Comparison of ENCODE assay signal across 23 cellular contexts in genomic region chr4:1504786-1505500, GRCh38.
A peak's percentile ranks its signal among the peaks of the same experiment; 100 is the strongest.
DNase-seq lines count a peak whose midpoint lies in the region; ATAC-seq and TF ChIP-seq lines count a peak whose summit lies in the region.
"Had no signal": no experiment of that assay in that cellular context is flagged by ENCODE, and none has a peak within 500 bp of the region (broad histone marks: within the 10 kb centered on the region; RNA-seq: fewer than 3 reads in every experiment).

No MANE protein-coding gene starts in this region.

- H3K4me3 Mint-ChIP-seq in chondrocyte (ENCODE audit: unreplicated experiment) = no peak overlapping the region
- H3K4me3 Mint-ChIP-seq: activated T-cell treated with anti-CD3 and anti-CD28 coated beads, Interleukin-2, amount 50 U/mL, for 4 hours; CD8-positive, alpha-beta T cell; stimulated activated memory B cell treated with anti-CD40 and anti-IgM and Interleukin-4, amounts not matched to agents 10 μg/mL and 1 μg/mL and 100 μg/mL, for 72 hours had no signal

- H3K4me1 ChIP-seq in lower lobe of right lung (no peaks in the 10 kb centered on the region), transverse colon (no peaks in the 10 kb centered on the region)
- H3K4me1 ChIP-seq: breast epithelium, colonic mucosa, right atrium auricular region had no signal

- H3K9me3 Mint-ChIP-seq in chondrocyte (ENCODE audit: low read depth) = no peaks in the 10 kb centered on the region
- H3K9me3 Mint-ChIP-seq: activated T-cell treated with anti-CD3 and anti-CD28 coated beads, Interleukin-2, amount 50 U/mL, for 4 hours; CD8-positive, alpha-beta T cell; stimulated activated memory B cell treated with anti-CD40 and anti-IgM and Interleukin-4, amounts not matched to agents 10 μg/mL and 1 μg/mL and 100 μg/mL, for 72 hours had no signal

- ATAC-seq in lower lobe of right lung (no peak), GM21360 (IDR thresholded peaks at IDR 0.05; ENCODE audit: unreplicated experiment) (no peak)
- ATAC-seq: activated T-cell treated with anti-CD3 and anti-CD28 coated beads, Interleukin-2, amount 50 U/mL, for 4 hours; CD8-positive, alpha-beta T cell; PC-3; stimulated activated memory B cell treated with anti-CD40 and anti-IgM and Interleukin-4, amounts not matched to agents 10 μg/mL and 1 μg/mL and 100 μg/mL, for 72 hours had no signal

- no peaks in the 10 kb centered on the region for H3K36me3 Mint-ChIP-seq in chondrocyte (ENCODE audit: low read depth)
- H3K36me3 Mint-ChIP-seq: CD8-positive, alpha-beta T cell; stimulated activated memory B cell treated with anti-CD40 and anti-IgM and Interleukin-4, amounts not matched to agents 10 μg/mL and 1 μg/mL and 100 μg/mL, for 72 hours had no signal

- intact Hi-C loops in lower lobe of right lung (cut with DNase I) (no loop called here), transverse colon (cut with DNase I; ENCODE audit: low total_unique reads) (no loop called here)

- no peak for TF ChIP-seq CTCF in WERI-Rb-1 (IDR thresholded peaks at IDR 0.05; ENCODE audit: low read depth, low read length)
- TF ChIP-seq CTCF in lower lobe of right lung (IDR thresholded peaks at IDR 0.05) = no peak
- TF ChIP-seq CTCF in transverse colon (IDR thresholded peaks at IDR 0.05) = no peak
- no peak for TF ChIP-seq CTCF in chondrocyte (IDR thresholded peaks at IDR 0.05)

- no peak for TF ChIP-seq POLR2A in transverse colon (IDR thresholded peaks at IDR 0.05)

- in situ Hi-C loops in transverse colon (cut with MboI; ENCODE audit: low pct_ligation_motif_present in 1 of 4, low pct_unique_long_range_greater_than_20kb in 1 of 4, low sequenced_read_pairs in 3 of 4) = no loop called here

- H3K36me3 ChIP-seq in WERI-Rb-1 (no peaks in the 10 kb centered on the region), lower lobe of right lung (no peaks in the 10 kb centered on the region), transverse colon (no peaks in the 10 kb centered on the region)
- H3K36me3 ChIP-seq: breast epithelium, colonic mucosa, right atrium auricular region, SJCRH30, thoracic aorta had no signal

- H3K9me3 ChIP-seq in WERI-Rb-1 (ENCODE audit: severe bottlenecking) = no peaks in the 10 kb centered on the region
- H3K9me3 ChIP-seq in lower lobe of right lung = no peaks in the 10 kb centered on the region
- H3K9me3 ChIP-seq in transverse colon = no peaks in the 10 kb centered on the region
- H3K9me3 ChIP-seq: breast epithelium, colonic mucosa, right atrium auricular region, SJCRH30, thoracic aorta had no signal

- TF ChIP-seq EP300 in transverse colon (IDR thresholded peaks at IDR 0.05; ENCODE audit: low read depth) = no peak

- peak; percentile 29 for DNase-seq in activated CD8-positive, alpha-beta memory T cell treated with anti-CD3 and anti-CD28 coated beads, Interleukin-2, amount 50 U/mL, for 48 hours
- no peak for DNase-seq in activated CD8-positive, alpha-beta memory T cell treated with anti-CD3 and anti-CD28 coated beads for 24 hours
- DNase-seq in WERI-Rb-1 = peak; percentile 4
- DNase-seq in lower lobe of right lung = peak; percentile 23
- DNase-seq in transverse colon = peak; percentile 1
- DNase-seq in NCI-H510A treated with DMSO at 0.1 percent for 48 hours (lab: John Stamatoyannopoulos, UW) = no peak
- DNase-seq in chondrocyte (ENCODE audit: low spot score) = no peak
- DNase-seq: 8988T; activated T-cell treated with anti-CD3 and anti-CD28 coated beads, Interleukin-2, amount 50 U/mL, for 4 hours; amniotic stem cell; colonic mucosa; NCI-H1436 treated with DMSO at 0.1 percent for 48 hours; NCI-H524; nucleus accumbens; PC-3; stimulated activated CD4-positive, alpha-beta T cell treated with anti-CD3 and anti-CD28 coated beads, Interleukin-4, amount 100 ng/mL, for 1 hour had no signal

- H3K27ac ChIP-seq in WERI-Rb-1 (no peak overlapping the region), lower lobe of right lung (no peak overlapping the region), transverse colon (no peak overlapping the region)
- H3K27ac ChIP-seq: breast epithelium, colonic mucosa, right atrium auricular region, SJCRH30, thoracic aorta had no signal

- H3K27me3 ChIP-seq in WERI-Rb-1 (ENCODE audit: insufficient read depth, low read depth, severe bottlenecking) (no peaks in the 10 kb centered on the region), lower lobe of right lung (ENCODE audit: low read depth) (peaks cover 32% of the 10 kb centered on the region), transverse colon (peaks cover 45% of the 10 kb centered on the region)
- H3K27me3 ChIP-seq: colonic mucosa, right atrium auricular region, SJCRH30 had no signal

- no peaks in the 10 kb centered on the region for H3K4me1 Mint-ChIP-seq in chondrocyte (ENCODE audit: low read depth)
- H3K4me1 Mint-ChIP-seq: stimulated activated memory B cell treated with anti-CD40 and anti-IgM and Interleukin-4, amounts not matched to agents 10 μg/mL and 1 μg/mL and 100 μg/mL, for 72 hours had no signal

- WGBS in transverse colon (ENCODE audit: low coverage in 1 of 2), 2 donors = 69 to 80% methylated on average over 1 to 12 of the region's 12 CpGs

- H3K4me3 ChIP-seq in WERI-Rb-1 (ENCODE audit: low read depth, low read length) (no peak overlapping the region), lower lobe of right lung (no peak overlapping the region), transverse colon (no peak overlapping the region)
- H3K4me3 ChIP-seq: breast epithelium, colonic mucosa, right atrium auricular region, SJCRH30, thoracic aorta had no signal

- no peak overlapping the region for H3K27ac Mint-ChIP-seq in chondrocyte (ENCODE audit: unreplicated experiment)
- H3K27ac Mint-ChIP-seq: CD8-positive, alpha-beta T cell; stimulated activated memory B cell treated with anti-CD40 and anti-IgM and Interleukin-4, amounts not matched to agents 10 μg/mL and 1 μg/mL and 100 μg/mL, for 72 hours had no signal

- peaks cover 27% of the 10 kb centered on the region for H3K27me3 Mint-ChIP-seq in chondrocyte (ENCODE audit: low read depth)

Comparison
In these comparisons a context has a peak if more than half of its experiments do, and no peak if none do; other contexts are left out.
1. DNase-seq: peak in activated CD8-positive, alpha-beta memory T cell treated with anti-CD3 and anti-CD28 coated beads, Interleukin-2, amount 50 U/mL, for 48 hours (single experiment), WERI-Rb-1 (single experiment), lower lobe of right lung (single experiment) and transverse colon (single experiment); none in activated CD8-positive, alpha-beta memory T cell treated with anti-CD3 and anti-CD28 coated beads for 24 hours (single experiment), NCI-H510A treated with DMSO at 0.1 percent for 48 hours (single experiment) and chondrocyte (single experiment).